In the genomic region with DNA sequence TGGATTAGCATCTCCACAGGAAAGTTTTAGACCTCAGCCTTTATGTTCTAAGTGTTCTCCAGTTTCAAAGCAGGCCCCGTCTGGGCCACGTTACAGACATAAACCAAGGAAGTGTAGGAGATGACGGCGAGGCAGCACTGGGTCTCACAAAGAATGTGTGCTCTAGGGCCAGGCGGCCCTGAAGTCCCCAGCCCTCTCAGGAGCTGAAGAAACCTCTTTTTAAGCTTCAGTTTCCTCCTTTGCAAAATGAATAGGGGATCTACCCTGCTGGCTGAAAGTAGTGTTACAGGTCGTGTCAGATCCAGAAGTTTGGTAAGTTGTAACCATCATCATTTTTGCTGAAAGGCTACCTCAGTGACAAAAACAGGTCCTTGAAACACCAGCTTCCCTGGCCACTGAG, we compare ENCODE assay signal across 8 cellular contexts.
DNase-seq lines count a peak whose midpoint lies in the region; ATAC-seq and TF ChIP-seq lines count a peak whose summit lies in the region.

No MANE protein-coding gene starts in this region.

- H3K9me3 Mint-ChIP-seq in immature natural killer cell: peaks cover 0 to 3% (median 0%) of the 10 kb centered on the region in 6 donors

- H3K27ac ChIP-seq in AG04450 (ENCODE audit: low read depth, low read length): no peak overlapping the region
- H3K27ac ChIP-seq in coronary artery: no peak overlapping the region

- POLR2A ChIA-PET in AG04450 (lab: Yijun Ruan, JAX): interaction anchor here (1.4 kb wide), 1 partner anchor 85 kb away, joined by 3 read pairs; no protein-coding TSS in a partner anchor

- H3K4me3 ChIP-seq in AG04450 (ENCODE audit: low read depth, low read length) (no peak overlapping the region), foreskin fibroblast (ENCODE audit: low read depth in 1 of 2, low read length in 2 of 2) (no peak overlapping the region), coronary artery (no peak overlapping the region)

- DNase-seq in AG04450 (ENCODE audit: low read depth, low spot score) (no peak), MV-4-11 (lab: John Stamatoyannopoulos, UW) (peak; percentile 9), foreskin fibroblast (peak in 1 of 2 donors; percentile 35), immature natural killer cell (no peak), coronary artery (ENCODE audit: low spot score) (no peak)

- H3K4me1 Mint-ChIP-seq in immature natural killer cell: peaks cover 23 to 24% of the 10 kb centered on the region in 2 donors

- no peaks in the 10 kb centered on the region for H3K27me3 ChIP-seq in AG04450 (ENCODE audit: control insufficient read depth, insufficient read depth, low read length)

- H3K4me3 Mint-ChIP-seq in immature natural killer cell: no peak overlapping the region

- H3K27ac Mint-ChIP-seq in immature natural killer cell: no peak overlapping the region

- H3K36me3 Mint-ChIP-seq in immature natural killer cell: peaks cover 0 to 18% (median 0%) of the 10 kb centered on the region in 3 donors

- no peaks in the 10 kb centered on the region for H3K9me3 ChIP-seq in AG04450 (ENCODE audit: control insufficient read depth, insufficient read depth, low read length)

- H3K27me3 Mint-ChIP-seq in immature natural killer cell (ENCODE audit: low read depth in 3 of 3): peaks cover 2 to 7% (median 3%) of the 10 kb centered on the region in 3 donors

- CTCF ChIA-PET in AG04450 (lab: Charles Lee): interaction anchor here (0.6 to 1.7 kb wide), 5 partner anchors 11 to 146 kb away, joined by 3 to 7 read pairs (median 5); no protein-coding TSS in a partner anchor

- TF ChIP-seq CTCF in AG04450 (IDR thresholded peaks at IDR 0.05; ENCODE audit: low read depth, low read length): peak; percentile 50
- peak; percentile 23 for TF ChIP-seq CTCF in foreskin fibroblast (IDR thresholded peaks at IDR 0.05; ENCODE audit: low read depth, low read length)
- no peak for TF ChIP-seq CTCF in coronary artery (IDR thresholded peaks at IDR 0.05)

- ATAC-seq in GM19043 (IDR thresholded peaks at IDR 0.05; ENCODE audit: low read depth, unreplicated experiment): peak; percentile 55
- no peak for ATAC-seq in GM18909 (IDR thresholded peaks at IDR 0.05; ENCODE audit: poor library complexity, unreplicated experiment)
- no peak for ATAC-seq in GM18861 (IDR thresholded peaks at IDR 0.05; ENCODE audit: unreplicated experiment)
